Comparison of ENCODE assay signal across 8 cellular contexts in the genomic region with DNA sequence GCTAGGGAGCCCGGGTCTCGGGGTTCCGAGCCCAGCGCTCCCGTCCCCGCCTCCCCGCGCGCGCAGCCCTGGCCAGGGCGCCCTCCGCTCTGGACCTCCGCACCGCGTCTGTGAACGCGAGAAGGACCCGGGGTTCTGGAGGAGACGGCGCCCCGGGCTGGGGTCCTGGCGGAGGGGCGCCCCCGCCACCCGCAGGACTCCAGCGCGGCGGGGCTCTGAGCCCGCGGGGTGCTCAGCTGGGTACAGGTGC. TPM values are rescaled to one million over a fixed set of nuclear protein-coding genes. Genes with fewer than 3 reads are reported as not detected.
DNase-seq lines count a peak whose midpoint lies in the region; ATAC-seq and TF ChIP-seq lines count a peak whose summit lies in the region.

No MANE protein-coding gene starts in this region.

- BruUV-seq in A673 (replicated peaks; lab: Mats Ljungman, UMichigan): no TSS peak

- no peaks in the 10 kb centered on the region for H3K36me3 ChIP-seq in A673 (ENCODE audit: insufficient read depth, low read length, poor library complexity, severe bottlenecking)

- H3K4me3 ChIP-seq in A673 (ENCODE audit: low read depth, low read length, poor library complexity, severe bottlenecking) (peak overlapping the region; percentile 45), epithelial cell of proximal tubule (ENCODE audit: low read depth, low read length) (peak overlapping the region; percentile 56)

- TF ChIP-seq CTCF in A673 (conservative IDR thresholded peaks at IDR 0.05; ENCODE audit: low read depth, low read length) (no peak), epithelial cell of proximal tubule (conservative IDR thresholded peaks at IDR 0.05; ENCODE audit: low read depth, low read length) (no peak)

- ATAC-seq in GM19455 (IDR thresholded peaks at IDR 0.05; ENCODE audit: unreplicated experiment): peak; percentile 37

- peaks cover 9 to 16% (median 11%) of the 10 kb centered on the region in 3 donors for H3K4me1 Mint-ChIP-seq in IgD-negative memory B cell

- H3K27ac Mint-ChIP-seq in IgD-negative memory B cell: no peak overlapping the region

- intact Hi-C loops in A673 (cut with micrococcal nuclease; ENCODE audit: unreplicated experiment): no loop called here
- intact Hi-C loops in posterior vena cava (cut with DNase I): loop anchor here in 1 of 2 donors (10.0 kb wide), 1 partner anchor 63 kb away; no protein-coding TSS in a partner anchor

- H3K4me1 ChIP-seq in A673 (ENCODE audit: insufficient read depth, low read length, poor library complexity, severe bottlenecking): peaks cover 7% of the 10 kb centered on the region

- in situ Hi-C loops in ACHN (cut with HindIII; ENCODE audit: low pct_ligation_motif_present, low pct_unique_long_range_greater_than_20kb, low sequenced_read_pairs): no loop called here

- peaks cover 72% of the 10 kb centered on the region for H3K27me3 ChIP-seq in A673 (replicated peaks; ENCODE audit: insufficient read depth, low read depth, low read length, poor library complexity)

- POLR2A ChIA-PET in A673 (lab: Charles Lee; ENCODE audit: low non-redundant PET): no interaction called here

- no peaks in the 10 kb centered on the region for H3K9me3 ChIP-seq in A673 (ENCODE audit: low read depth, low read length, poor library complexity, severe bottlenecking)

- peaks cover 0 to 3% (median 0%) of the 10 kb centered on the region in 3 donors for H3K9me3 Mint-ChIP-seq in IgD-negative memory B cell

- CTCF ChIA-PET in A673 (lab: Charles Lee): interaction anchor here (0.5 to 0.6 kb wide), 2 partner anchors 32 to 105 kb away, joined by 3 to 4 read pairs; no protein-coding TSS in a partner anchor

- H3K36me3 Mint-ChIP-seq in IgD-negative memory B cell: peaks cover 3% of the 10 kb centered on the region

- peaks cover 42% of the 10 kb centered on the region for H3K27me3 Mint-ChIP-seq in IgD-negative memory B cell

- no peak overlapping the region for H3K27ac ChIP-seq in A673 (ENCODE audit: low read depth, low read length, poor library complexity, severe bottlenecking)

- H3K4me3 Mint-ChIP-seq in IgD-negative memory B cell: peak overlapping the region in 3 of 4 donors; percentile 71 to 80 (median 76)

- no peak for DNase-seq in A673 (ENCODE audit: low spot score)
- DNase-seq in epithelial cell of proximal tubule (ENCODE audit: low read depth): no peak
- peak; percentile 81 for DNase-seq in posterior vena cava (ENCODE audit: low spot score)
- no peak for DNase-seq in NCI-H2227 treated with DMSO at 0.1 percent for 48 hours (lab: John Stamatoyannopoulos, UW)
- DNase-seq in NCI-H2107 treated with DMSO at 0.1 percent for 48 hours (lab: John Stamatoyannopoulos, UW; ENCODE audit: unreplicated experiment): no peak
- DNase-seq in ACHN: no peak

RNA-seq across cellular contexts. Expression of a gene that starts 0.4 kb away (rescaled TPM):
- total RNA-seq in A673 (2021) (0.09 and 0.24 TPM in 2 replicates), epithelial cell of proximal tubule (0.14 and 0.98 TPM in 2 replicates), posterior vena cava (10 to 100 TPM; 57.8 to 72.1 TPM)
- polyA plus RNA-seq in IgD-negative memory B cell: 2.8 TPM

Comparison
In these comparisons a context has a peak if more than half of its experiments do, and no peak if none do; other contexts are left out.
1. RNA of a gene that starts 0.4 kb away (total RNA-seq): 57.8 to 72.1 TPM in posterior vena cava; 0.14 to 0.98 TPM in epithelial cell of proximal tubule and 0.09 to 0.24 TPM in A673; every median in the first group is over 10 times any median in the second.